Comparison of ENCODE assay signal across 8 cellular contexts in genomic region chr15:69755571-69756310, GRCh38.
DNase-seq lines count a peak whose midpoint lies in the region; ATAC-seq lines count a peak whose summit lies in the region.

No MANE protein-coding gene starts in this region.

- no peaks in the 10 kb centered on the region for H3K9me3 ChIP-seq in CD8-positive, alpha-beta memory T cell (ENCODE audit: low read length)

- H3K27me3 Mint-ChIP-seq in CD8-positive, alpha-beta memory T cell = peaks cover 0 to 14% of the 10 kb centered on the region in 2 donors
- H3K27me3 Mint-ChIP-seq in activated CD4-positive, alpha-beta memory T cell treated with anti-CD3 and anti-CD28 coated beads, Interleukin-2, amount 10 ng/mL, durations not matched to agents 7 days and 5 days = peaks cover 23% of the 10 kb centered on the region
- peaks cover 36 to 39% (median 37%) of the 10 kb centered on the region in 3 donors for H3K27me3 Mint-ChIP-seq in immature natural killer cell (ENCODE audit: low read depth in 3 of 3)
- H3K27me3 Mint-ChIP-seq in stimulated activated naive CD8-positive, alpha-beta T cell treated with anti-CD3 and anti-CD28 coated beads, Interleukin-15, amount 100 ng/mL, for 72 hours = peaks cover 14% of the 10 kb centered on the region

- peak; percentile 48 to 84 (median 67) for DNase-seq in CD8-positive, alpha-beta memory T cell
- peak; percentile 57 for DNase-seq in Jurkat, Clone E6-1 (ENCODE audit: low read depth, low spot score)
- peak; percentile 88 for DNase-seq in activated CD4-positive, alpha-beta memory T cell treated with anti-CD3 and anti-CD28 coated beads, Interleukin-2, amount 10 ng/mL, durations not matched to agents 7 days and 5 days
- peak; percentile 62 to 71 (median 66) for DNase-seq in immature natural killer cell
- peak; percentile 83 to 92 for DNase-seq in stimulated activated naive CD8-positive, alpha-beta T cell treated with anti-CD3 and anti-CD28 coated beads, Interleukin-15, amount 100 ng/mL, for 72 hours
- no peak for DNase-seq in SKM-1 (lab: John Stamatoyannopoulos, UW; ENCODE audit: unreplicated experiment)
- DNase-seq in NCI-H1092 treated with DMSO at 0.1 percent for 48 hours (lab: John Stamatoyannopoulos, UW) = no peak

- peak overlapping the region; percentile 47 to 81 (median 74) for H3K4me3 Mint-ChIP-seq in CD8-positive, alpha-beta memory T cell
- peak overlapping the region; percentile 47 for H3K4me3 Mint-ChIP-seq in activated CD4-positive, alpha-beta memory T cell treated with anti-CD3 and anti-CD28 coated beads, Interleukin-2, amount 10 ng/mL, durations not matched to agents 7 days and 5 days
- peak overlapping the region; percentile 59 to 89 (median 74) for H3K4me3 Mint-ChIP-seq in immature natural killer cell
- peak overlapping the region; percentile 52 to 58 for H3K4me3 Mint-ChIP-seq in stimulated activated naive CD8-positive, alpha-beta T cell treated with anti-CD3 and anti-CD28 coated beads, Interleukin-15, amount 100 ng/mL, for 72 hours

- CTCF ChIA-PET in CD8-positive, alpha-beta memory T cell (lab: Charles Lee) = interaction anchor here (0.9 to 2.1 kb wide), 3 partner anchors 27 to 267 kb away, joined by 3 to 6 read pairs (median 4); no protein-coding TSS in a partner anchor
- CTCF ChIA-PET in activated CD4-positive, alpha-beta memory T cell treated with anti-CD3 and anti-CD28 coated beads, Interleukin-2, amount 10 ng/mL, durations not matched to agents 7 days and 5 days (lab: Charles Lee) = interaction anchor here (0.8 to 1.5 kb wide), 5 partner anchors 34 to 342 kb away, joined by 3 to 5 read pairs (median 3); partner anchors contain the start of gene TLE3

- H3K4me3 ChIP-seq in CD8-positive, alpha-beta memory T cell (ENCODE audit: low read length) = peak overlapping the region; percentile 42
- no peak overlapping the region for H3K4me3 ChIP-seq in Jurkat, Clone E6-1 (ENCODE audit: low read length)

- POLR2A ChIA-PET in CD8-positive, alpha-beta memory T cell (lab: Charles Lee) = interaction anchor here (0.5 to 2.3 kb wide), 6 partner anchors 12 to 344 kb away, joined by 3 to 10 read pairs (median 4); partner anchors contain the start of gene TLE3
- POLR2A ChIA-PET in activated CD4-positive, alpha-beta memory T cell treated with anti-CD3 and anti-CD28 coated beads, Interleukin-2, amount 10 ng/mL, durations not matched to agents 7 days and 5 days (lab: Charles Lee) = interaction anchor here (1.0 to 10.6 kb wide), 9 partner anchors 10 to 750 kb away, joined by 3 to 144 read pairs (median 7); partner anchors contain the start of gene TLE3

- peak overlapping the region; percentile 80 to 92 (median 86) for H3K27ac Mint-ChIP-seq in CD8-positive, alpha-beta memory T cell
- H3K27ac Mint-ChIP-seq in activated CD4-positive, alpha-beta memory T cell treated with anti-CD3 and anti-CD28 coated beads, Interleukin-2, amount 10 ng/mL, durations not matched to agents 7 days and 5 days = peak overlapping the region; percentile 80
- peak overlapping the region; percentile 64 to 92 (median 84) for H3K27ac Mint-ChIP-seq in immature natural killer cell
- H3K27ac Mint-ChIP-seq in stimulated activated naive CD8-positive, alpha-beta T cell treated with anti-CD3 and anti-CD28 coated beads, Interleukin-15, amount 100 ng/mL, for 72 hours = peak overlapping the region; percentile 91 to 93

- peaks cover 78 to 98% (median 97%) of the 10 kb centered on the region in 3 donors for H3K4me1 Mint-ChIP-seq in CD8-positive, alpha-beta memory T cell
- peaks cover 72% of the 10 kb centered on the region for H3K4me1 Mint-ChIP-seq in activated CD4-positive, alpha-beta memory T cell treated with anti-CD3 and anti-CD28 coated beads, Interleukin-2, amount 10 ng/mL, durations not matched to agents 7 days and 5 days
- H3K4me1 Mint-ChIP-seq in immature natural killer cell = peaks cover 59 to 74% of the 10 kb centered on the region in 2 donors
- peaks cover 87% of the 10 kb centered on the region for H3K4me1 Mint-ChIP-seq in stimulated activated naive CD8-positive, alpha-beta T cell treated with anti-CD3 and anti-CD28 coated beads, Interleukin-15, amount 100 ng/mL, for 72 hours

- H3K27me3 ChIP-seq in CD8-positive, alpha-beta memory T cell (ENCODE audit: insufficient read depth, low read length, poor library complexity, severe bottlenecking) = no peaks in the 10 kb centered on the region

- ATAC-seq in GM21447 (IDR thresholded peaks at IDR 0.05; ENCODE audit: unreplicated experiment) = peak; percentile 84
- ATAC-seq in stimulated activated naive CD8-positive, alpha-beta T cell treated with anti-CD3 and anti-CD28 coated beads, Interleukin-15, amount 100 ng/mL, for 72 hours = peak; percentile 85

- no peaks in the 10 kb centered on the region for H3K36me3 ChIP-seq in CD8-positive, alpha-beta memory T cell (ENCODE audit: insufficient read depth, low read length)

- peaks cover 74% of the 10 kb centered on the region for H3K4me1 ChIP-seq in CD8-positive, alpha-beta memory T cell (ENCODE audit: insufficient read depth, low read length)

- peaks cover 10 to 13% (median 12%) of the 10 kb centered on the region in 5 donors for H3K9me3 Mint-ChIP-seq in CD8-positive, alpha-beta memory T cell
- peaks cover 50% of the 10 kb centered on the region for H3K9me3 Mint-ChIP-seq in activated CD4-positive, alpha-beta memory T cell treated with anti-CD3 and anti-CD28 coated beads, Interleukin-2, amount 10 ng/mL, durations not matched to agents 7 days and 5 days
- peaks cover 2 to 20% (median 10%) of the 10 kb centered on the region in 6 donors for H3K9me3 Mint-ChIP-seq in immature natural killer cell
- H3K9me3 Mint-ChIP-seq in stimulated activated naive CD8-positive, alpha-beta T cell treated with anti-CD3 and anti-CD28 coated beads, Interleukin-15, amount 100 ng/mL, for 72 hours = peaks cover 23 to 24% of the 10 kb centered on the region in 2 donors

- H3K36me3 Mint-ChIP-seq in CD8-positive, alpha-beta memory T cell = peaks cover 0 to 9% (median 2%) of the 10 kb centered on the region in 3 donors
- peaks cover 62% of the 10 kb centered on the region for H3K36me3 Mint-ChIP-seq in activated CD4-positive, alpha-beta memory T cell treated with anti-CD3 and anti-CD28 coated beads, Interleukin-2, amount 10 ng/mL, durations not matched to agents 7 days and 5 days (ENCODE audit: low read depth)
- H3K36me3 Mint-ChIP-seq in immature natural killer cell = peaks cover 0 to 14% (median 11%) of the 10 kb centered on the region in 3 donors

- H3K27ac ChIP-seq in CD8-positive, alpha-beta memory T cell (ENCODE audit: low read depth, low read length) = peak overlapping the region; percentile 11

Comparison
In these comparisons a context has a peak if more than half of its experiments do, and no peak if none do; other contexts are left out.
1. DNase-seq: peak in CD8-positive, alpha-beta memory T cell (5 of 5), Jurkat, Clone E6-1 (single experiment), activated CD4-positive, alpha-beta memory T cell treated with anti-CD3 and anti-CD28 coated beads, Interleukin-2, amount 10 ng/mL, durations not matched to agents 7 days and 5 days (single experiment), immature natural killer cell (3 of 3) and stimulated activated naive CD8-positive, alpha-beta T cell treated with anti-CD3 and anti-CD28 coated beads, Interleukin-15, amount 100 ng/mL, for 72 hours (2 of 2); none in SKM-1 (single experiment) and NCI-H1092 treated with DMSO at 0.1 percent for 48 hours (single experiment).
2. Peak in every context shown above with its lines, with median percentiles within 50 percentile points of each other: H3K27ac Mint-ChIP-seq and H3K4me3 Mint-ChIP-seq.